ENCODE assay signal across 13 cellular contexts in genomic region chr15:33200903-33201302, GRCh38. TPM values are rescaled to one million over a fixed set of nuclear protein-coding genes. Genes with fewer than 3 reads are reported as not detected.
A peak's percentile ranks its signal among the peaks of the same experiment; 100 is the strongest.
DNase-seq lines count a peak whose midpoint lies in the region; ATAC-seq and TF ChIP-seq lines count a peak whose summit lies in the region.
"Had no signal": no experiment of that assay in that cellular context is flagged by ENCODE, and none has a peak within 500 bp of the region (broad histone marks: within the 10 kb centered on the region; RNA-seq: fewer than 3 reads in every experiment).

No MANE protein-coding gene starts in this region.

- ATAC-seq in T-helper 17 cell (no peak), lower lobe of right lung (no peak)

- H3K27ac ChIP-seq in CD4-positive, alpha-beta memory T cell (ENCODE audit: low read depth, low read length), result no peak overlapping the region
- no peak overlapping the region for H3K27ac ChIP-seq in lower lobe of right lung
- H3K27ac ChIP-seq: RWPE1 had no signal

- no peaks in the 10 kb centered on the region for H3K36me3 ChIP-seq in CD4-positive, alpha-beta memory T cell (ENCODE audit: insufficient read depth, low read length)
- H3K36me3 ChIP-seq in lower lobe of right lung, result no peaks in the 10 kb centered on the region

- no peaks in the 10 kb centered on the region for H3K9me3 ChIP-seq in CD4-positive, alpha-beta memory T cell (ENCODE audit: control insufficient read depth in 1 of 2, low read length in 2 of 2)
- H3K9me3 ChIP-seq in T-helper 17 cell (ENCODE audit: control insufficient read depth, low read length, poor library complexity, severe bottlenecking) (no peaks in the 10 kb centered on the region), lower lobe of right lung (no peaks in the 10 kb centered on the region)

- no peak overlapping the region for H3K4me3 ChIP-seq in CD4-positive, alpha-beta memory T cell (ENCODE audit: low read length in 2 of 2)
- no peak overlapping the region for H3K4me3 ChIP-seq in lower lobe of right lung

- intact Hi-C loops in CD4-positive, alpha-beta memory T cell (cut with micrococcal nuclease), result no loop called here
- intact Hi-C loops in lower lobe of right lung (cut with DNase I), result no loop called here
- intact Hi-C loops in activated T-helper 2 cell treated with anti-CD3 and anti-CD28 coated beads, Interferon-gamma antibody, Interleukin-2, Interleukin-4, amounts not matched to agents 10 μg/mL and 5 μg/mL and 100 μg/mL, durations not matched to agents 14 hours and 24 hours and 36 hours (cut with micrococcal nuclease), result loop anchor here (1.0 to 10.0 kb wide), 3 partner anchors 8 to 99 kb away; no protein-coding TSS in a partner anchor

- no peak for DNase-seq in CD4-positive, alpha-beta memory T cell
- DNase-seq in HK-2 (ENCODE audit: unreplicated experiment) (peak; percentile 31), T-helper 17 cell (no peak), kidney tubule cell (ENCODE audit: low spot score) (peak; percentile 82), NCI-H1048 (lab: John Stamatoyannopoulos, UW) (no peak), activated gamma-delta T cell (lab: John Stamatoyannopoulos, UW) (no peak), lower lobe of right lung (no peak)
- no peak for DNase-seq in activated T-helper 2 cell treated with anti-CD3 and anti-CD28 coated beads, Interferon-gamma antibody, Interleukin-2, Interleukin-4, amounts not matched to agents 10 μg/mL and 5 μg/mL and 100 μg/mL, durations not matched to agents 14 hours and 24 hours and 36 hours (ENCODE audit: low spot score)
- DNase-seq: activated CD4-positive, alpha-beta T cell treated with anti-CD3 and anti-CD28 coated beads for 48 hours; NCI-H446 treated with DMSO at 0.1 percent for 48 hours had no signal

- peak overlapping the region in 5 of 8 donors; percentile 6 to 82 (median 46) for H3K4me3 Mint-ChIP-seq in CD4-positive, alpha-beta memory T cell
- H3K4me3 Mint-ChIP-seq in T-helper 17 cell, result no peak overlapping the region
- H3K4me3 Mint-ChIP-seq in activated T-helper 2 cell treated with anti-CD3 and anti-CD28 coated beads, Interferon-gamma antibody, Interleukin-2, Interleukin-4, amounts not matched to agents 10 μg/mL and 5 μg/mL and 100 μg/mL, durations not matched to agents 14 hours and 24 hours and 36 hours (ENCODE audit: low read depth), result no peak overlapping the region

- no peaks in the 10 kb centered on the region for H3K36me3 Mint-ChIP-seq in CD4-positive, alpha-beta memory T cell
- H3K36me3 Mint-ChIP-seq in T-helper 17 cell (ENCODE audit: low read depth), result no peaks in the 10 kb centered on the region
- H3K36me3 Mint-ChIP-seq in activated T-helper 2 cell treated with anti-CD3 and anti-CD28 coated beads, Interferon-gamma antibody, Interleukin-2, Interleukin-4, amounts not matched to agents 10 μg/mL and 5 μg/mL and 100 μg/mL, durations not matched to agents 14 hours and 24 hours and 36 hours (ENCODE audit: low read depth), result no peaks in the 10 kb centered on the region
- H3K36me3 Mint-ChIP-seq: CD14-positive monocyte had no signal

- peaks cover 7 to 20% (median 13%) of the 10 kb centered on the region in 4 donors for H3K4me1 Mint-ChIP-seq in CD4-positive, alpha-beta memory T cell
- peaks cover 17% of the 10 kb centered on the region for H3K4me1 Mint-ChIP-seq in T-helper 17 cell
- peaks cover 33% of the 10 kb centered on the region for H3K4me1 Mint-ChIP-seq in activated T-helper 2 cell treated with anti-CD3 and anti-CD28 coated beads, Interferon-gamma antibody, Interleukin-2, Interleukin-4, amounts not matched to agents 10 μg/mL and 5 μg/mL and 100 μg/mL, durations not matched to agents 14 hours and 24 hours and 36 hours (ENCODE audit: low read depth)

- no peaks in the 10 kb centered on the region for H3K27me3 Mint-ChIP-seq in CD4-positive, alpha-beta memory T cell
- H3K27me3 Mint-ChIP-seq in T-helper 17 cell, result no peaks in the 10 kb centered on the region
- H3K27me3 Mint-ChIP-seq in activated T-helper 2 cell treated with anti-CD3 and anti-CD28 coated beads, Interferon-gamma antibody, Interleukin-2, Interleukin-4, amounts not matched to agents 10 μg/mL and 5 μg/mL and 100 μg/mL, durations not matched to agents 14 hours and 24 hours and 36 hours (ENCODE audit: low read depth), result peaks cover 46% of the 10 kb centered on the region

- H3K27me3 ChIP-seq in CD4-positive, alpha-beta memory T cell (ENCODE audit: insufficient read depth, low read length), result no peaks in the 10 kb centered on the region
- H3K27me3 ChIP-seq in lower lobe of right lung (ENCODE audit: low read depth), result no peaks in the 10 kb centered on the region

- CTCF ChIA-PET in CD4-positive, alpha-beta memory T cell (lab: Charles Lee; ENCODE audit: partially characterized antibody), result interaction anchor here (1.0 kb wide), 1 partner anchor 8 kb away, joined by 3 read pairs; no protein-coding TSS in a partner anchor

- H3K4me1 ChIP-seq in CD4-positive, alpha-beta memory T cell (ENCODE audit: insufficient read depth, low read length), result peaks cover 13% of the 10 kb centered on the region
- H3K4me1 ChIP-seq in lower lobe of right lung, result no peaks in the 10 kb centered on the region

- POLR2A ChIA-PET in CD4-positive, alpha-beta memory T cell (lab: Charles Lee; ENCODE audit: partially characterized antibody), result no interaction called here

- no peaks in the 10 kb centered on the region for H3K9me3 Mint-ChIP-seq in CD4-positive, alpha-beta memory T cell
- H3K9me3 Mint-ChIP-seq in activated T-helper 2 cell treated with anti-CD3 and anti-CD28 coated beads, Interferon-gamma antibody, Interleukin-2, Interleukin-4, amounts not matched to agents 10 μg/mL and 5 μg/mL and 100 μg/mL, durations not matched to agents 14 hours and 24 hours and 36 hours, result no peaks in the 10 kb centered on the region
- H3K9me3 Mint-ChIP-seq: T-helper 2 cell treated with Interferon-gamma antibody and Interleukin-4, amounts not matched to agents 5 μg/mL and 100 μg/mL, for 36 hours had no signal

- no peak overlapping the region for H3K27ac Mint-ChIP-seq in CD4-positive, alpha-beta memory T cell
- H3K27ac Mint-ChIP-seq in T-helper 17 cell, result peak overlapping the region; percentile 90
- H3K27ac Mint-ChIP-seq in activated T-helper 2 cell treated with anti-CD3 and anti-CD28 coated beads, Interferon-gamma antibody, Interleukin-2, Interleukin-4, amounts not matched to agents 10 μg/mL and 5 μg/mL and 100 μg/mL, durations not matched to agents 14 hours and 24 hours and 36 hours, result no peak overlapping the region

- no peak for TF ChIP-seq CTCF in lower lobe of right lung (IDR thresholded peaks at IDR 0.05)

RNA-seq across cellular contexts. Expression of gene FMN1, which starts 6.4 kb away (rescaled TPM):
- total RNA-seq in CD4-positive, alpha-beta memory T cell, result under 1 TPM; 0.67 to 0.84 TPM
- under 1 TPM; 0.02 to 0.09 TPM for polyA plus RNA-seq in CD4-positive, alpha-beta memory T cell
- total RNA-seq in T-helper 17 cell (10 to 100 TPM; 18.7 to 35.2 TPM), lower lobe of right lung (38.8 TPM)
- 0.02 and 0.69 TPM in 2 replicates for total RNA-seq in activated T-helper 2 cell treated with anti-CD3 and anti-CD28 coated beads, Interferon-gamma antibody, Interleukin-2, Interleukin-4, amounts not matched to agents 10 μg/mL and 5 μg/mL and 100 μg/mL, durations not matched to agents 14 hours and 24 hours and 36 hours

Comparison
In these comparisons a context has a peak if more than half of its experiments do, and no peak if none do; other contexts are left out.
1. DNase-seq: peak in HK-2 (single experiment) and kidney tubule cell (single experiment); none in CD4-positive, alpha-beta memory T cell (0 of 5), T-helper 17 cell (0 of 3), NCI-H1048 (single experiment), activated gamma-delta T cell (single experiment), lower lobe of right lung (single experiment) and activated T-helper 2 cell treated with anti-CD3 and anti-CD28 coated beads, Interferon-gamma antibody, Interleukin-2, Interleukin-4, amounts not matched to agents 10 μg/mL and 5 μg/mL and 100 μg/mL, durations not matched to agents 14 hours and 24 hours and 36 hours (single experiment).
2. H3K4me3 Mint-ChIP-seq: peak in CD4-positive, alpha-beta memory T cell (5 of 8); none in T-helper 17 cell (single experiment) and activated T-helper 2 cell treated with anti-CD3 and anti-CD28 coated beads, Interferon-gamma antibody, Interleukin-2, Interleukin-4, amounts not matched to agents 10 μg/mL and 5 μg/mL and 100 μg/mL, durations not matched to agents 14 hours and 24 hours and 36 hours (single experiment).
3. RNA of gene FMN1, which starts 6.4 kb away (total RNA-seq): 38.8 TPM in lower lobe of right lung (single experiment) and 18.7 to 35.2 TPM in T-helper 17 cell; 0.67 to 0.84 TPM in CD4-positive, alpha-beta memory T cell and 0.02 to 0.69 TPM in activated T-helper 2 cell treated with anti-CD3 and anti-CD28 coated beads, Interferon-gamma antibody, Interleukin-2, Interleukin-4, amounts not matched to agents 10 μg/mL and 5 μg/mL and 100 μg/mL, durations not matched to agents 14 hours and 24 hours and 36 hours; every median in the first group is over 10 times any median in the second.